Comparison of ENCODE assay signal across 9 cellular contexts in genomic region chr3:83934208-83935150, GRCh38.
DNase-seq lines count a peak whose midpoint lies in the region; ATAC-seq, FAIRE-seq and TF ChIP-seq lines count a peak whose summit lies in the region.
"Had no signal": no experiment of that assay in that cellular context is flagged by ENCODE, and none has a peak within 500 bp of the region (broad histone marks: within the 10 kb centered on the region; RNA-seq: fewer than 3 reads in every experiment).

No MANE protein-coding gene starts in this region.

- H3K27me3 Mint-ChIP-seq in natural killer cell treated with Interleukin-12 subunit alpha and Interleukin-12 subunit beta and Interleukin-15 and Interleukin-18, amount 100 ng/mL, for 72 hours = no peaks in the 10 kb centered on the region

- no peak for FAIRE-seq in GM19239 (lab: Jason Lieb, UNC)

- peaks cover 9% of the 10 kb centered on the region for H3K36me3 Mint-ChIP-seq in natural killer cell treated with Interleukin-12 subunit alpha and Interleukin-12 subunit beta and Interleukin-15 and Interleukin-18, amount 100 ng/mL, for 72 hours

- H3K79me2 ChIP-seq in DND-41 (ENCODE audit: insufficient read depth, low read length) = no peaks in the 10 kb centered on the region

- H4K20me1 ChIP-seq in DND-41 (ENCODE audit: insufficient read depth, low read length) = no peaks in the 10 kb centered on the region

- peak overlapping the region; percentile 45; the same call in 1 of the 2 replicates for H3K9ac ChIP-seq in DND-41 (ENCODE audit: low read depth, low read length)

- peak overlapping the region in 1 of 2 experiments; percentile 28; a peak in 1 of 4 replicates for H3K4me3 ChIP-seq in DND-41 (ENCODE audit: low read depth in 1 of 2, low read length in 2 of 2)

- no peaks in the 10 kb centered on the region for H3K27me3 ChIP-seq in DND-41 (ENCODE audit: insufficient read depth, low read length, poor library complexity)
- H3K27me3 ChIP-seq in foreskin keratinocyte = no peaks in the 10 kb centered on the region

- peak overlapping the region; percentile 42 for H3K4me2 ChIP-seq in DND-41 (ENCODE audit: insufficient read depth, low read length)

- H3K36me3 ChIP-seq in DND-41 (ENCODE audit: insufficient read depth, low read length) = no peaks in the 10 kb centered on the region; the same call in 1 of the 2 replicates

- ATAC-seq in DND-41 (ENCODE audit: insufficient read depth, low read depth) (peak; percentile 96), foreskin keratinocyte (peak; percentile 99)
- no peak for ATAC-seq in natural killer cell treated with Interleukin-12 subunit alpha and Interleukin-12 subunit beta and Interleukin-15 and Interleukin-18, amount 100 ng/mL, for 72 hours

- H3K4me1 ChIP-seq in DND-41 (ENCODE audit: insufficient read depth, low read length) (peaks cover 59% of the 10 kb centered on the region), foreskin keratinocyte (peaks cover 21% of the 10 kb centered on the region)

- H3K27ac ChIP-seq in DND-41 (ENCODE audit: low read length) = peak overlapping the region; percentile 85
- H3K27ac ChIP-seq in foreskin keratinocyte = peak overlapping the region; percentile 52

- H2AFZ ChIP-seq in DND-41 (ENCODE audit: low read depth, low read length) = peak overlapping the region; percentile 74

- peaks cover 23% of the 10 kb centered on the region for H3K9me3 Mint-ChIP-seq in natural killer cell treated with Interleukin-12 subunit alpha and Interleukin-12 subunit beta and Interleukin-15 and Interleukin-18, amount 100 ng/mL, for 72 hours

- DNase-seq in DND-41 = peak; percentile 77
- peak; percentile 8 for DNase-seq in HPDE6-E6E7 (ENCODE audit: extremely low spot score)
- peak; percentile 69 for DNase-seq in SIG-M5 (lab: John Stamatoyannopoulos, UW)
- peak; percentile 98 to 100 for DNase-seq in foreskin keratinocyte
- DNase-seq in natural killer cell treated with Interleukin-12 subunit alpha and Interleukin-12 subunit beta and Interleukin-15 and Interleukin-18, amount 100 ng/mL, for 72 hours (ENCODE audit: low spot score) = no peak
- no peak for DNase-seq in T-helper 1 cell
- no peak for DNase-seq in activated naive CD4-positive, alpha-beta T cell (lab: John Stamatoyannopoulos, UW)
- DNase-seq in GM19239 (ENCODE audit: insufficient read length, low spot score) = no peak
- DNase-seq: DMS 273 treated with DMSO at 0.1 percent for 48 hours had no signal

- H3K4me3 Mint-ChIP-seq in natural killer cell treated with Interleukin-12 subunit alpha and Interleukin-12 subunit beta and Interleukin-15 and Interleukin-18, amount 100 ng/mL, for 72 hours = no peak overlapping the region

- TF ChIP-seq CTCF in DND-41 (IDR thresholded peaks at IDR 0.05; ENCODE audit: borderline replicate concordance, extremely low read depth, low read length, poor library complexity, severe bottlenecking) (peak; percentile 18), foreskin keratinocyte (conservative IDR thresholded peaks at IDR 0.05) (peak; percentile 54)

- no peak overlapping the region for H3K27ac Mint-ChIP-seq in natural killer cell treated with Interleukin-12 subunit alpha and Interleukin-12 subunit beta and Interleukin-15 and Interleukin-18, amount 100 ng/mL, for 72 hours

- H3K4me1 Mint-ChIP-seq in natural killer cell treated with Interleukin-12 subunit alpha and Interleukin-12 subunit beta and Interleukin-15 and Interleukin-18, amount 100 ng/mL, for 72 hours (ENCODE audit: low read depth in 2 of 2) = no peaks in the 10 kb centered on the region

- peaks cover 41% of the 10 kb centered on the region for H3K9me3 ChIP-seq in DND-41 (ENCODE audit: insufficient read depth, low read length, severe bottlenecking)

Comparison
In these comparisons a context has a peak if more than half of its experiments do, and no peak if none do; other contexts are left out.
1. ATAC-seq: peak in DND-41 (single experiment) and foreskin keratinocyte (single experiment); none in natural killer cell treated with Interleukin-12 subunit alpha and Interleukin-12 subunit beta and Interleukin-15 and Interleukin-18, amount 100 ng/mL, for 72 hours (0 of 2).
2. DNase-seq: peak in DND-41 (single experiment), HPDE6-E6E7 (single experiment), SIG-M5 (single experiment) and foreskin keratinocyte (2 of 2); none in natural killer cell treated with Interleukin-12 subunit alpha and Interleukin-12 subunit beta and Interleukin-15 and Interleukin-18, amount 100 ng/mL, for 72 hours (single experiment), T-helper 1 cell (0 of 5), activated naive CD4-positive, alpha-beta T cell (0 of 4) and GM19239 (single experiment).